ENCODE assay signal across 9 cellular contexts in the genomic region with DNA sequence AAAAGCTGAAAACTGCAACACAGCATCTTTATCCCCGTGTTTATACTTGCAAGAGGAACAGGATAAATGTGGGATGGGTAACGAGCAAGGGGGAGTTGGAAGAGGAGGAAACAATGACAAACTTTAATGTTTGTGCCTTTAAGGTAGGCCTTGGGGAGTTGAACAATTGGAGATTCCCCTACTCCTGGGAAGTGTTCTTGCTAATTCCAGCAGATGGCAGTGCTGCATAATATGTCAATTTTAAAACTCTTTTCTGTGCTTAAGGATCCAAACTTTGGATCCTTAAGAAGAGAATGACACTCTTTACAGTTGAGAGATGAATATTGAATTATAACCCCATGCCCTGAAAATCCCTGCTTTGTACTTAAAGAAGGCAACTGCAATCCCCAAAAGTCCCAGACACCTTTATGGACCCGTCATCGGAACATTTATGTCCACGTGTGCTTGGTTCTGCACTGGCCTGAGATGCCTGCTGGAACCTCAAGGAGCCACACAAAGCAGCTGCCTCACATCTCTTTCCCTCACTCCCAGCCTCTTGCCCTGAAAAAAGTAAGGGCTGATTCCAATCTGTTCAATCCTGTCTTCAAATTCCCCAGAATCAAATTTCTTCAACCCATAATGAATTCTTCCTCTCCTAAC. TPM values are rescaled to one million over a fixed set of nuclear protein-coding genes. Genes with fewer than 3 reads are reported as not detected.
DNase-seq lines count a peak whose midpoint lies in the region; ATAC-seq and TF ChIP-seq lines count a peak whose summit lies in the region.
"Had no signal": no experiment of that assay in that cellular context is flagged by ENCODE, and none has a peak within 500 bp of the region (broad histone marks: within the 10 kb centered on the region; RNA-seq: fewer than 3 reads in every experiment).

No MANE protein-coding gene starts in this region.

- WGBS in upper lobe of left lung, 2 donors = 56 to 60% methylated on average over 5 of the region's 5 CpGs

- H3K4me1 ChIP-seq in left lung (no peaks in the 10 kb centered on the region), upper lobe of left lung (peaks cover 0 to 8% (median 3%) of the 10 kb centered on the region in 4 donors)

- H3K36me3 ChIP-seq in left lung = no peaks in the 10 kb centered on the region
- peaks cover 0 to 13% (median 0%) of the 10 kb centered on the region in 4 donors for H3K36me3 ChIP-seq in upper lobe of left lung

- H3K27me3 ChIP-seq in left lung (no peaks in the 10 kb centered on the region), upper lobe of left lung (no peaks in the 10 kb centered on the region)

- TF ChIP-seq EP300 in upper lobe of left lung (IDR thresholded peaks at IDR 0.05) = no peak

- DNase-seq in COLO829 (ENCODE audit: low spot score) (peak; percentile 47), NCI-H69 (lab: John Stamatoyannopoulos, UW) (peak; percentile 49), cerebellar cortex (ENCODE audit: low spot score) (peak; percentile 61), left lung (no peak), upper lobe of left lung (no peak), NCI-H2029 treated with DMSO at 0.1 percent for 48 hours (lab: John Stamatoyannopoulos, UW) (no peak)

- H3K27ac ChIP-seq in left lung = no peak overlapping the region
- no peak overlapping the region for H3K27ac ChIP-seq in upper lobe of left lung

- intact Hi-C loops in left lung (cut with DNase I) = loop anchor here in 1 of 2 donors (5.0 kb wide), 1 partner anchor 136 kb away; no protein-coding TSS in a partner anchor

- H3K4me3 ChIP-seq in left lung (no peak overlapping the region), upper lobe of left lung (no peak overlapping the region)

- H3K9me3 ChIP-seq in left lung = no peaks in the 10 kb centered on the region
- no peaks in the 10 kb centered on the region for H3K9me3 ChIP-seq in upper lobe of left lung

- peak; percentile 73 to 80 for TF ChIP-seq CTCF in left lung (IDR thresholded peaks at IDR 0.05)
- peak; percentile 62 to 86 (median 79) for TF ChIP-seq CTCF in upper lobe of left lung (IDR thresholded peaks at IDR 0.05)

- ATAC-seq in GM21786 (IDR thresholded peaks at IDR 0.05; ENCODE audit: unreplicated experiment) (peak; percentile 65), left lung (peak; percentile 89), upper lobe of left lung (ENCODE audit: low FRiP score in 2 of 2) (peak; percentile 75 to 87), GM19351 (IDR thresholded peaks at IDR 0.05; ENCODE audit: unreplicated experiment) (no peak)

- no peak for TF ChIP-seq POLR2A in upper lobe of left lung (IDR thresholded peaks at IDR 0.05)

RNA-seq across cellular contexts. Expression of gene IFIT5, which starts 12.0 kb away (rescaled TPM):
- total RNA-seq in left lung = 10 to 100 TPM; 21.4 to 26.3 TPM
- total RNA-seq in upper lobe of left lung = 10 to 100 TPM in 5 of 6 donors, 1 to 10 TPM in 1; 6.5 to 30.8 (median 20.6) TPM

RNA-seq across cellular contexts. Expression of gene IFIT1, which starts 33.9 kb away (rescaled TPM):
- total RNA-seq in left lung (10 to 100 TPM; 30.7 to 34.8 TPM), upper lobe of left lung (10 to 100 TPM in 5 of 6 donors, 1 to 10 TPM in 1; 9.8 to 54.9 (median 18.1) TPM)

RNA-seq across cellular contexts. Expression of gene IFIT1B, which starts 48.5 kb away (rescaled TPM):
- total RNA-seq in left lung = not detected
- total RNA-seq in upper lobe of left lung = under 1 TPM in 2 of 6 donors, not detected in 4; 0.20 to 0.59 TPM
- total RNA-seq: T-helper 1 cell treated with Interleukin-12 subunit alpha and Interleukin-12 subunit beta and Interleukin-4 antibody, amounts not matched to agents 30 ng/mL and 1 ng/mL, for 36 hours had no signal

Comparison
In these comparisons a context has a peak if more than half of its experiments do, and no peak if none do; other contexts are left out.
1. DNase-seq: peak in COLO829 (single experiment), NCI-H69 (single experiment) and cerebellar cortex (single experiment); none in left lung (0 of 2), upper lobe of left lung (0 of 2) and NCI-H2029 treated with DMSO at 0.1 percent for 48 hours (single experiment).